10 cellular contexts compared by ENCODE assay signal in the genomic region with DNA sequence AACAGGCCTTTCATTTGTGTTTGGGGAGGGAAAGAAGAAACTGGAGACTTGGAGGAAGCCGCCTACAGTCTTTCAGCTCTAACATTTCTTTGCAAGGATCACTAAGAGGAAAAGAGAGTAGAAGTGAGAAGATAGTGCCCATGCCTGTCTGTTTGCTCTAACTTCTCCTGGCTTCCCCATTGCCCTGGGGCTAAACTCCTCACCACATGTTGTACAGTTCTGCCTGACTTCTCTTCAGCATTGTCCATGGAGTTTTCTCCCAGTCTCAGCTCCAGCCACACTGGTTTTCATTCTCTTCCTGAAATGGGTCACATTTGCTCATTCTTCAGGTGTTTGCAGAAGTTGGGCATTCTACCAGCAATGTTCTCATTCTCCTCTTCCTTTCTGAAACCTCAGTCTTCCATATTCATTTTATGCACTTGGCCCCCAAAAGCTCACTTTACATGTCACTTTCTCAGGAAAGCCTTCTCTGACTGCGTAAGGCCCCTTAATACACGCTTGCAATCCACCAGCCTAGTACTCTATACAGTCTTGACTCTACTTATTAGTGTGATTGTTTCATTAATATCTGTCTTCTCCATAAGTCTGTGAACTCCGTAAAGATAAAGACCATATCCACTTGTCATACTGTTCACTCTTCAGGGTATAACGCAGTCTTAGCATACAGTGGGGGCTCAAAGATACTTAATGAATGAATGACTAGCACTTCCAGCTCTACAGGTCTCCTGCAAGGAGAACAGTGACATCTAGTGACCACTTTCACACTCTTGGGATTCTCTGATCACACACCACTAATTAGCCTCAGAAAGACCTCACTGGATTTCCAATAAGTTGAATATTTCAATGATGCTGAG. TPM values are rescaled to one million over a fixed set of nuclear protein-coding genes. Genes with fewer than 3 reads are reported as not detected.
DNase-seq lines count a peak whose midpoint lies in the region; ATAC-seq and TF ChIP-seq lines count a peak whose summit lies in the region.
"Had no signal": no experiment of that assay in that cellular context is flagged by ENCODE, and none has a peak within 500 bp of the region (broad histone marks: within the 10 kb centered on the region; RNA-seq: fewer than 3 reads in every experiment).

No MANE protein-coding gene starts in this region.

- peak; percentile 75 for TF ChIP-seq CTCF in RWPE1 (conservative IDR thresholded peaks at IDR 0.05; ENCODE audit: low read depth)
- peak; percentile 72 for TF ChIP-seq CTCF in fibroblast of the aortic adventitia (IDR thresholded peaks at IDR 0.05; ENCODE audit: insufficient read depth, low read length)

- no peak overlapping the region for H3K27ac ChIP-seq in RWPE1
- H3K27ac ChIP-seq: parathyroid adenoma had no signal

- DNase-seq in GDM1 (lab: John Stamatoyannopoulos, UW) (peak; percentile 7), RWPE1 (ENCODE audit: low spot score) (peak; percentile 34), fibroblast of the aortic adventitia (ENCODE audit: low read depth) (peak; percentile 77), putamen (ENCODE audit: low spot score) (peak; percentile 33), hepatic stellate cell (ENCODE audit: low spot score) (no peak), amniotic stem cell (lab: John Stamatoyannopoulos, UW) (no peak)
- DNase-seq in activated effector memory CD4-positive, alpha-beta T cell treated with anti-CD3 and anti-CD28 coated beads, Interleukin-2, amount 50 U/mL, for 16 hours, result no peak
- DNase-seq: activated B cell treated with CpG ODN at 0.5 μM for 24 hours had no signal

- CTCF ChIA-PET in RWPE1 (lab: Yijun Ruan, JAX), result interaction anchor here (0.5 to 2.8 kb wide), 16 partner anchors 9 to 1943 kb away, joined by 3 to 31 read pairs (median 4); no protein-coding TSS in a partner anchor

- POLR2A ChIA-PET in RWPE1 (lab: Yijun Ruan, JAX; ENCODE audit: low non-redundant PET), result no interaction called here

- no peak overlapping the region for H3K4me3 ChIP-seq in fibroblast of the aortic adventitia (ENCODE audit: low read depth, low read length)

- peak; percentile 49 for ATAC-seq in HG02588 (IDR thresholded peaks at IDR 0.05; ENCODE audit: unreplicated experiment)

RNA-seq across cellular contexts. Expression of gene TRIM32, which starts 40.2 kb away (rescaled TPM):
- 31.5 and 33.5 TPM in 2 replicates for total RNA-seq in fibroblast of the aortic adventitia (ENCODE audit: low replicate concordance)

Comparison
In these comparisons a context has a peak if more than half of its experiments do, and no peak if none do; other contexts are left out.
1. DNase-seq: peak in GDM1 (single experiment), RWPE1 (single experiment), fibroblast of the aortic adventitia (single experiment) and putamen (single experiment); none in hepatic stellate cell (single experiment), activated effector memory CD4-positive, alpha-beta T cell treated with anti-CD3 and anti-CD28 coated beads, Interleukin-2, amount 50 U/mL, for 16 hours (single experiment) and amniotic stem cell (single experiment).